7 cellular contexts compared by ENCODE assay signal in the genomic region with DNA sequence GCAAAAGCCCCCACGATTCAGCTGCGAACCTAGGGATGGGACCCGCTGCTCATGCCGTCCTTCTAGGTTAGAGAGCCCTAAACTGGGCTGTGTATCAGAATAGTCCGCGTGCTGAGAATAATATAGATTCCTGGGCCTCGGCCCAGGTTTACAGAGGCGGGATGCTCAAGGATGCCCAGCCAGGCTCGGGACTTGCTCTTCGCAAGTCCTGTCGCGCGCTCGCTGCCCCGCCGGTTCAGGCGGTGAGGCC. TPM values are rescaled to one million over a fixed set of nuclear protein-coding genes. Genes with fewer than 3 reads are reported as not detected.
DNase-seq lines count a peak whose midpoint lies in the region; ATAC-seq and TF ChIP-seq lines count a peak whose summit lies in the region.

No MANE protein-coding gene starts in this region.

- no peak for TF ChIP-seq POLR2A in HCT116 (IDR thresholded peaks at IDR 0.05; ENCODE audit: borderline replicate concordance, extremely low read depth, insufficient read depth, insufficient read length)

- DNase-seq in HCT116 (ENCODE audit: low read depth, low spot score): no peak
- DNase-seq in activated B cell treated with CpG ODN at 0.5 μM for 24 hours: no peak
- DNase-seq in stimulated activated naive CD8-positive, alpha-beta T cell treated with anti-CD3 and anti-CD28 coated beads, Interleukin-15, amount 100 ng/mL, for 72 hours: no peak
- no peak for DNase-seq in NOMO-1 treated with dmso at 0.1 percent for 144 hours (lab: John Stamatoyannopoulos, UW; ENCODE audit: unreplicated experiment)

- no TSS peak for BruUV-seq in HCT116 (replicated peaks; lab: Mats Ljungman, UMichigan)

- H3K4me3 Mint-ChIP-seq in activated B cell treated with CpG ODN at 0.5 μM for 24 hours: peak overlapping the region; percentile 91
- peak overlapping the region; percentile 87 to 95 for H3K4me3 Mint-ChIP-seq in stimulated activated naive CD8-positive, alpha-beta T cell treated with anti-CD3 and anti-CD28 coated beads, Interleukin-15, amount 100 ng/mL, for 72 hours

- no peaks in the 10 kb centered on the region for H3K9me3 ChIP-seq in HCT116 (ENCODE audit: control insufficient read depth in 1 of 2, insufficient read depth in 1 of 2, low read depth in 1 of 2, low read length in 2 of 2)

- H3K36me3 Mint-ChIP-seq in activated B cell treated with CpG ODN at 0.5 μM for 24 hours (ENCODE audit: low read depth): peaks cover 11% of the 10 kb centered on the region

- no peak overlapping the region for H2AFZ ChIP-seq in HCT116 (ENCODE audit: low read depth, low read length, poor library complexity, severe bottlenecking)

- TF ChIP-seq RAD21 in HCT116 (IDR thresholded peaks at IDR 0.05; ENCODE audit: low read depth): no peak

- ATAC-seq in HCT116 (no peak; the same call in 1 of the 2 replicates), activated B cell treated with CpG ODN at 0.5 μM for 24 hours (ENCODE audit: low read depth) (no peak), GM19351 (IDR thresholded peaks at IDR 0.05; ENCODE audit: unreplicated experiment) (no peak), GM19452 (IDR thresholded peaks at IDR 0.05; ENCODE audit: unreplicated experiment) (no peak)
- no peak for ATAC-seq in stimulated activated naive CD8-positive, alpha-beta T cell treated with anti-CD3 and anti-CD28 coated beads, Interleukin-15, amount 100 ng/mL, for 72 hours

- H3K4me1 Mint-ChIP-seq in activated B cell treated with CpG ODN at 0.5 μM for 24 hours: peaks cover 38% of the 10 kb centered on the region
- peaks cover 41% of the 10 kb centered on the region for H3K4me1 Mint-ChIP-seq in stimulated activated naive CD8-positive, alpha-beta T cell treated with anti-CD3 and anti-CD28 coated beads, Interleukin-15, amount 100 ng/mL, for 72 hours

- peak overlapping the region; percentile 99 for H3K9ac ChIP-seq in HCT116 (ENCODE audit: low read length)

- peaks cover 46% of the 10 kb centered on the region for H3K79me2 ChIP-seq in HCT116 (ENCODE audit: insufficient read depth, low read length)

- peak overlapping the region; percentile 89 for H3K4me2 ChIP-seq in HCT116 (ENCODE audit: low read length)

- intact Hi-C loops in HCT116 (cut with micrococcal nuclease) (loop anchor here (2.0 kb wide), 2 partner anchors 83 to 315 kb away; partner anchors contain the start of gene MTPN), activated B cell treated with CpG ODN at 0.5 μM for 24 hours (cut with micrococcal nuclease) (loop anchor here (1.0 to 10.0 kb wide), 11 partner anchors 10 to 1535 kb away; partner anchors contain the start of genes AGBL3, AKR1B1, BPGM and CNOT4)

- peak overlapping the region; percentile 90 to 95 for H3K4me3 ChIP-seq in HCT116 (replicated peaks in 1 of 2; ENCODE audit: low read depth in 1 of 2, low read length in 2 of 2)
- H3K4me3 ChIP-seq in iPS-11a (ENCODE audit: low read depth, low read length): peak overlapping the region; percentile 97

- H3K27me3 ChIP-seq in HCT116 (ENCODE audit: insufficient read depth, low read length): no peaks in the 10 kb centered on the region

- no peaks in the 10 kb centered on the region for H3K9me3 Mint-ChIP-seq in activated B cell treated with CpG ODN at 0.5 μM for 24 hours
- no peaks in the 10 kb centered on the region for H3K9me3 Mint-ChIP-seq in stimulated activated naive CD8-positive, alpha-beta T cell treated with anti-CD3 and anti-CD28 coated beads, Interleukin-15, amount 100 ng/mL, for 72 hours

- H3K36me3 ChIP-seq in HCT116 (ENCODE audit: control insufficient read depth in 1 of 2, insufficient read depth in 2 of 2, low read length in 2 of 2): no peaks in the 10 kb centered on the region

- 0 out of 6 replicates have a peak, but pooled peaks of 1 of the 3 experiments have one; percentile 35 for TF ChIP-seq CTCF in HCT116 (IDR thresholded peaks at IDR 0.05 in 2 of 3, conservative IDR thresholded peaks at IDR 0.05 in 1 of 3; ENCODE audit: borderline replicate concordance in 1 of 3, insufficient read depth in 1 of 3, low read depth in 2 of 3, low read length in 2 of 3)
- no peak for TF ChIP-seq CTCF in activated B cell treated with CpG ODN at 0.5 μM for 24 hours (IDR thresholded peaks at IDR 0.05)

- no peaks in the 10 kb centered on the region for H3K9me2 ChIP-seq in HCT116 (ENCODE audit: insufficient read depth)

- H3K27ac ChIP-seq in HCT116 (ENCODE audit: low read depth, low read length): peak overlapping the region; percentile 71

- CTCF ChIA-PET in HCT116 (lab: Charles Lee) (interaction anchor here (0.9 to 3.4 kb wide), 3 partner anchors 11 to 213 kb away, joined by 3 to 12 read pairs (median 4); no protein-coding TSS in a partner anchor), activated B cell treated with CpG ODN at 0.5 μM for 24 hours (lab: Charles Lee) (interaction anchor here (1.5 to 1.7 kb wide), 2 partner anchors 13 to 17 kb away, joined by 4 to 5 read pairs; no protein-coding TSS in a partner anchor)

- H3K27me3 Mint-ChIP-seq in activated B cell treated with CpG ODN at 0.5 μM for 24 hours: no peaks in the 10 kb centered on the region
- H3K27me3 Mint-ChIP-seq in stimulated activated naive CD8-positive, alpha-beta T cell treated with anti-CD3 and anti-CD28 coated beads, Interleukin-15, amount 100 ng/mL, for 72 hours: no peaks in the 10 kb centered on the region

- peaks cover 3 to 22% of the 10 kb centered on the region in 2 experiments; a peak in 1 of 4 replicates for H3K4me1 ChIP-seq in HCT116 (ENCODE audit: control insufficient read depth in 1 of 2, insufficient read depth in 2 of 2, low read length in 2 of 2)

- POLR2A ChIA-PET in HCT116 (lab: Charles Lee) (interaction anchor here (0.7 to 3.0 kb wide), 7 partner anchors 9 to 82 kb away, joined by 3 to 11 read pairs (median 3); no protein-coding TSS in a partner anchor), activated B cell treated with CpG ODN at 0.5 μM for 24 hours (lab: Charles Lee) (interaction anchor here (0.8 to 1.4 kb wide), 7 partner anchors 10 to 1016 kb away, joined by 3 to 7 read pairs (median 3); partner anchors contain the start of genes CYREN, MTPN and TMEM140)

- H4K20me1 ChIP-seq in HCT116 (ENCODE audit: insufficient read depth): no peaks in the 10 kb centered on the region

- peak overlapping the region; percentile 79 for H3K27ac Mint-ChIP-seq in activated B cell treated with CpG ODN at 0.5 μM for 24 hours
- H3K27ac Mint-ChIP-seq in stimulated activated naive CD8-positive, alpha-beta T cell treated with anti-CD3 and anti-CD28 coated beads, Interleukin-15, amount 100 ng/mL, for 72 hours: peak overlapping the region; percentile 98

- RAD21 ChIA-PET in HCT116 (lab: Charles Lee; ENCODE audit: low non-redundant PET in 1 of 2, low total read pairs in 2 of 2, uncharacterized antibody in 2 of 2, unreplicated experiment in 2 of 2): no interaction called here

TF ChIP-seq in HCT116, 20 proteins besides CTCF, POLR2A, EP300 and RAD21:
- no peak for TF ChIP-seq FOSL1 (IDR thresholded peaks at IDR 0.05; ENCODE audit: low read depth)
- TF ChIP-seq CBX3 (IDR thresholded peaks at IDR 0.05; ENCODE audit: low read depth): no peak
- peak; percentile 85; the same call in 1 of the 2 replicates for TF ChIP-seq ZFX (IDR thresholded peaks at IDR 0.05)
- no peak for TF ChIP-seq SIN3A (IDR thresholded peaks at IDR 0.05; ENCODE audit: low read depth)
- TF ChIP-seq, protein P1, sequence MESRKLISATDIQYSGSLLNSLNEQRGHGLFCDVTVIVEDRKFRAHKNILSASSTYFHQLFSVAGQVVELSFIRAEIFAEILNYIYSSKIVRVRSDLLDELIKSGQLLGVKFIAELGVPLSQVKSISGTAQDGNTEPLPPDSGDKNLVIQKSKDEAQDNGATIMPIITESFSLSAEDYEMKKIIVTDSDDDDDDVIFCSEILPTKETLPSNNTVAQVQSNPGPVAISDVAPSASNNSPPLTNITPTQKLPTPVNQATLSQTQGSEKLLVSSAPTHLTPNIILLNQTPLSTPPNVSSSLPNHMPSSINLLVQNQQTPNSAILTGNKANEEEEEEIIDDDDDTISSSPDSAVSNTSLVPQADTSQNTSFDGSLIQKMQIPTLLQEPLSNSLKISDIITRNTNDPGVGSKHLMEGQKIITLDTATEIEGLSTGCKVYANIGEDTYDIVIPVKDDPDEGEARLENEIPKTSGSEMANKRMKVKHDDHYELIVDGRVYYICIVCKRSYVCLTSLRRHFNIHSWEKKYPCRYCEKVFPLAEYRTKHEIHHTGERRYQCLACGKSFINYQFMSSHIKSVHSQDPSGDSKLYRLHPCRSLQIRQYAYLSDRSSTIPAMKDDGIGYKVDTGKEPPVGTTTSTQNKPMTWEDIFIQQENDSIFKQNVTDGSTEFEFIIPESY (IDR thresholded peaks at IDR 0.05; ENCODE audit: extremely low read depth, insufficient replicate concordance, low read length): peak; percentile 9

RNA-seq across cellular contexts. Expression of gene STMP1, which starts 0.3 kb away (rescaled TPM):
- total RNA-seq in HCT116 (2021; ENCODE audit: unreplicated experiment) (32.8 TPM), activated B cell treated with CpG ODN at 0.5 μM for 24 hours (24.2 and 26.2 TPM in 2 replicates)
- polyA plus RNA-seq in HCT116 (2012): 14.2 and 15.3 TPM in 2 replicates
